ENCODE assay signal across 9 cellular contexts in the genomic region with DNA sequence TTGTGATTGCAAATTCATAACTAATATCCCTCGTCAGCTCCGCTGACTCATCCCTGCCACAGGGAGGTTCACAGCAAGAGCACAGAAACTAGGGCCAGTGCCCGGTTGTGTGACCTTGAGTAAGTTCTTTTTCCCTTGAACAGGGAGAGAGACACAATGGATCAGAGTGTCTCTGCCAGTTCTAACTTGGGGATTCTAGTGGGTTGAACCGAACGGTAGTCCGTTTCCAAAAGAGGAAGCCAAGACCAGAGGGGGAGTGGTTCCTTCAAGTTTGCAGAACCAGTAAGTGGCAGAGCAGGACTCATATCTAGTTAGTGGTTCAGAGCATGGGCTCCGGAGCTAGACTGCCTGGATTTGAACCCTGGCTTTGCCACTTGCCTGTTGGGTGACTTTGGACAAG. TPM values are rescaled to one million over a fixed set of nuclear protein-coding genes. Genes with fewer than 3 reads are reported as not detected.
DNase-seq lines count a peak whose midpoint lies in the region; ATAC-seq and TF ChIP-seq lines count a peak whose summit lies in the region.
"Had no signal": no experiment of that assay in that cellular context is flagged by ENCODE, and none has a peak within 500 bp of the region (broad histone marks: within the 10 kb centered on the region; RNA-seq: fewer than 3 reads in every experiment).

No MANE protein-coding gene starts in this region.

- H3F3A ChIP-seq in MM.1S (ENCODE audit: insufficient read depth, low read length): peaks cover 14% of the 10 kb centered on the region; the same call in 1 of the 2 replicates

- H3K27ac ChIP-seq in Karpas-422 (ENCODE audit: low read length): no peak overlapping the region
- H3K27ac ChIP-seq in MM.1S (ENCODE audit: low read length): no peak overlapping the region

- H3K27me3 ChIP-seq in Karpas-422 (ENCODE audit: low read length) (no peaks in the 10 kb centered on the region), MM.1S (replicated peaks; ENCODE audit: insufficient read depth, low read length) (peaks cover 16% of the 10 kb centered on the region; the same call in 1 of the 2 replicates)

- H4K20me1 ChIP-seq in Karpas-422 (ENCODE audit: insufficient read depth, low read depth, low read length) (0 out of 2 replicates have a peak, but pooled peaks cover 3% of the 10 kb centered on the region), MM.1S (ENCODE audit: insufficient read depth, low read length) (no peaks in the 10 kb centered on the region)

- H3K9me3 ChIP-seq in Karpas-422 (ENCODE audit: low read length) (no peaks in the 10 kb centered on the region), MM.1S (replicated peaks; ENCODE audit: insufficient read depth, low read length) (no peaks in the 10 kb centered on the region)

- in situ Hi-C loops in astrocyte of the spinal cord (cut with HindIII; ENCODE audit: low sequenced_read_pairs): no loop called here

- WGBS in lower leg skin, 2 donors: 9 to 11% methylated on average over 7 of the region's 7 CpGs

- peak; percentile 70 for DNase-seq in AG10803 (ENCODE audit: low read depth)
- peak; percentile 62 for DNase-seq in Karpas-422
- peak; percentile 57 for DNase-seq in astrocyte of the spinal cord (ENCODE audit: low read depth, low spot score)
- peak; percentile 56 to 86 for DNase-seq in lower leg skin (ENCODE audit: low spot score in 2 of 2)
- DNase-seq in GM20000 (ENCODE audit: low spot score): no peak
- DNase-seq in NCI-H2081 (lab: John Stamatoyannopoulos, UW): no peak
- no peak for DNase-seq in MM.1S
- DNase-seq: NCI-H526 treated with DMSO at 0.1 percent for 48 hours had no signal

- no peak for TF ChIP-seq POLR2A in lower leg skin (IDR thresholded peaks at IDR 0.05)

- no peak overlapping the region for H3K9ac ChIP-seq in Karpas-422 (ENCODE audit: low read length)
- H3K9ac ChIP-seq in MM.1S (ENCODE audit: low read length): no peak overlapping the region

- H3K9me2 ChIP-seq in Karpas-422 (replicated peaks; ENCODE audit: insufficient read depth, low read length) (no peaks in the 10 kb centered on the region), MM.1S (replicated peaks; ENCODE audit: insufficient read depth, low read length) (no peaks in the 10 kb centered on the region)

- H3K4me3 ChIP-seq in AG10803 (ENCODE audit: low read length) (no peak overlapping the region), Karpas-422 (ENCODE audit: low read length) (no peak overlapping the region), astrocyte of the spinal cord (ENCODE audit: low read depth, low read length) (no peak overlapping the region), lower leg skin (ENCODE audit: low read depth, poor library complexity, severe bottlenecking) (no peak overlapping the region), MM.1S (ENCODE audit: low read length) (no peak overlapping the region)

- intact Hi-C loops in lower leg skin (cut with DNase I; ENCODE audit: low total_unique reads): no loop called here

- H3K36me3 ChIP-seq in Karpas-422 (ENCODE audit: insufficient read depth, low read length) (peaks cover 6% of the 10 kb centered on the region; the same call in 1 of the 2 replicates), MM.1S (replicated peaks; ENCODE audit: insufficient read depth, low read length) (no peaks in the 10 kb centered on the region)

- no peak overlapping the region for H3K4me2 ChIP-seq in Karpas-422 (ENCODE audit: low read depth, low read length, poor library complexity, severe bottlenecking)
- no peak overlapping the region for H3K4me2 ChIP-seq in MM.1S (ENCODE audit: low read depth, low read length)

- H2AFZ ChIP-seq in Karpas-422 (ENCODE audit: low read length) (no peak overlapping the region), MM.1S (ENCODE audit: low read length) (no peak overlapping the region)

- H3K4me1 ChIP-seq in Karpas-422 (ENCODE audit: low read length) (0 out of 2 replicates have a peak, but pooled peaks cover 7% of the 10 kb centered on the region), MM.1S (ENCODE audit: low read length) (peaks cover 30% of the 10 kb centered on the region)

- no peak for ATAC-seq in HG03520 (IDR thresholded peaks at IDR 0.05; ENCODE audit: unreplicated experiment)

- TF ChIP-seq CTCF in AG10803 (conservative IDR thresholded peaks at IDR 0.05; ENCODE audit: low read length) (no peak), astrocyte of the spinal cord (IDR thresholded peaks at IDR 0.05; ENCODE audit: low read depth, low read length) (no peak), lower leg skin (IDR thresholded peaks at IDR 0.05) (no peak), GM20000 (IDR thresholded peaks at IDR 0.05; ENCODE audit: extremely low read depth, missing control alignments) (no peak), MM.1S (IDR thresholded peaks at IDR 0.05; ENCODE audit: low read length) (no peak)

- H3K79me2 ChIP-seq in Karpas-422 (ENCODE audit: low read length) (no peaks in the 10 kb centered on the region), MM.1S (ENCODE audit: low read length) (no peaks in the 10 kb centered on the region)

RNA-seq across cellular contexts. Expression of a gene that starts 4.9 kb away (rescaled TPM):
- 0.51 TPM in 1 of 2 replicates, not detected in the other for total RNA-seq in Karpas-422 (2014; rRNA removed; shearing (Covaris generic); ENCODE audit: low replicate concordance)
- 10 to 100 TPM in 1 of 4 donors, 1 to 10 TPM in 3; 4.6 to 14.2 (median 7.2) TPM for total RNA-seq in lower leg skin

RNA-seq across cellular contexts. Expression of a gene that starts 54.8 kb away (rescaled TPM):
- total RNA-seq in Karpas-422 (2014; rRNA removed; shearing (Covaris generic); ENCODE audit: low replicate concordance): 19.4 and 22.7 TPM in 2 replicates
- total RNA-seq in lower leg skin: 10 to 100 TPM; 12.1 to 16.3 (median 15.4) TPM

Comparison
In these comparisons a context has a peak if more than half of its experiments do, and no peak if none do; other contexts are left out.
1. DNase-seq: peak in AG10803 (single experiment), Karpas-422 (single experiment), astrocyte of the spinal cord (single experiment) and lower leg skin (2 of 2); none in GM20000 (single experiment), NCI-H2081 (0 of 2) and MM.1S (single experiment).